Comparison of ENCODE assay signal across 8 cellular contexts in genomic region chr7:149497467-149498261, GRCh38. TPM values are rescaled to one million over a fixed set of nuclear protein-coding genes. Genes with fewer than 3 reads are reported as not detected.
DNase-seq lines count a peak whose midpoint lies in the region; ATAC-seq and TF ChIP-seq lines count a peak whose summit lies in the region.

Gene ZNF746 (minus strand): TSS chr7:149497809. CDS start chr7:149497536, 273 bp downstream.

- peaks cover 2% of the 10 kb centered on the region; the same call in 1 of the 2 replicates for H3K9me3 ChIP-seq in AG04450 (ENCODE audit: control insufficient read depth, insufficient read depth, low read length)

- peak within 1 kb of the TSS; percentile 93 for H3K4me3 Mint-ChIP-seq in chondrocyte (ENCODE audit: unreplicated experiment)

- peaks cover 23% of the 10 kb centered on the region for H3K4me1 Mint-ChIP-seq in chondrocyte (ENCODE audit: low read depth)

- DNase-seq in AG04450 (ENCODE audit: low read depth, low spot score) (peak; percentile 33), NCI-H2196 (lab: John Stamatoyannopoulos, UW; ENCODE audit: unreplicated experiment) (peak; percentile 78), chondrocyte (ENCODE audit: low spot score) (peak; percentile 93), kidney tubule cell (ENCODE audit: low spot score) (peak; percentile 89)
- peak; percentile 71 for DNase-seq in activated CD4-positive, alpha-beta T cell treated with anti-CD3 and anti-CD28 coated beads for 1 hour
- peak; percentile 58 to 66 for DNase-seq in stimulated activated CD4-positive, alpha-beta T cell treated with anti-CD3 and anti-CD28 coated beads, Interleukin-1b, Interleukin-23, amount 100 ng/mL, for 1 hour (ENCODE audit: low read depth in 2 of 2)

- peak within 1 kb of the TSS; percentile 88 for H3K27ac ChIP-seq in AG04450 (ENCODE audit: low read depth, low read length)

- POLR2A ChIA-PET in AG04450 (lab: Yijun Ruan, JAX): no interaction called here

- H3K27me3 Mint-ChIP-seq in chondrocyte (ENCODE audit: low read depth): no peaks in the 10 kb centered on the region

- no peaks in the 10 kb centered on the region for H3K9me3 Mint-ChIP-seq in chondrocyte (ENCODE audit: low read depth)

- peaks cover 11% of the 10 kb centered on the region for H3K36me3 Mint-ChIP-seq in chondrocyte (ENCODE audit: low read depth)

- H3K4me3 ChIP-seq in AG04450 (ENCODE audit: low read depth, low read length): peak within 1 kb of the TSS; percentile 83

- ATAC-seq in GM18520 (IDR thresholded peaks at IDR 0.05; ENCODE audit: unreplicated experiment): peak; percentile 93
- peak; percentile 66 for ATAC-seq in HG03060 (IDR thresholded peaks at IDR 0.05; ENCODE audit: low read depth, unreplicated experiment)

- peaks cover 15% of the 10 kb centered on the region for H3K27me3 ChIP-seq in AG04450 (ENCODE audit: control insufficient read depth, insufficient read depth, low read length)

- H3K27ac Mint-ChIP-seq in chondrocyte (ENCODE audit: unreplicated experiment): peak within 1 kb of the TSS; percentile 93

- CTCF ChIA-PET in AG04450 (lab: Charles Lee): no interaction called here

- TF ChIP-seq CTCF in AG04450 (IDR thresholded peaks at IDR 0.05; ENCODE audit: low read depth, low read length) (peak; percentile 56), chondrocyte (IDR thresholded peaks at IDR 0.05) (peak; percentile 74)

RNA-seq across cellular contexts. Expression of gene ZNF746, which starts in this region (rescaled TPM):
- polyA plus RNA-seq in AG04450 (2011; rRNA removed): 4.6 and 5.6 TPM in 2 replicates
- polyA minus RNA-seq in AG04450 (2011; rRNA and poly(A)+ RNA removed): 10.3 and 10.4 TPM in 2 replicates
- 16.1 to 17.0 TPM (median 16.2 TPM) in 3 replicates for total RNA-seq in chondrocyte

Comparison
In these comparisons a context has a peak if more than half of its experiments do, and no peak if none do; other contexts are left out.
1. Peak in every context shown above with its lines: DNase-seq, ATAC-seq, H3K4me3 ChIP-seq and H3K27ac ChIP-seq.
2. DNase-seq: peak in every context shown above with its lines; median percentile 93 in chondrocyte; 89 in kidney tubule cell; 78 in NCI-H2196; 71 in activated CD4-positive, alpha-beta T cell treated with anti-CD3 and anti-CD28 coated beads for 1 hour; 62 in stimulated activated CD4-positive, alpha-beta T cell treated with anti-CD3 and anti-CD28 coated beads, Interleukin-1b, Interleukin-23, amount 100 ng/mL, for 1 hour; 33 in AG04450.